1 cellular context compared by ENCODE assay signal in the genomic region with DNA sequence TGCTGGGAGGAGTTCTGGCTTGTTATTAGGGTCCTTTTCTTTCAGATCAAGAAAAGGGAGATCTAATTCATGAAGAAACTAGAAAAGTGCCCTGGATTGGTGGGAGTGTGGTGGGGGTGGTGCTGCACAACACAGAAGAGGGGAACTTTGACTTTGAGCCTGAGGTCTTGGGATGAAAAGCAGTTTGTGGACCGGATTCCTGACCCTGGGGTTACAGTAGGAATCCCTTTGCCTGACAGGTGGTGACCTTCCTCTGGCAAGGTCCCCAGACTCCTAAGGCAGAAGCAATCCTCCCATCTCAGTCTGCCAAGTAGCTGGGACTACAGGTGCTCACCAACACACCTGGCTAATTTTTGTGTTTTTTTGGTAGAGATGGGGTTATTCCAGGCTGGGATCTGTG.
TF ChIP-seq lines count a peak whose summit lies in the region.

No MANE protein-coding gene starts in this region.

TF ChIP-seq in A549, 52 proteins besides CTCF, POLR2A, EP300 and RAD21 (continued from another document):
- TF ChIP-seq SREBF2 (IDR thresholded peaks at IDR 0.05) (no peak), RARB (CRISPR knock-in tag; IDR thresholded peaks at IDR 0.05) (no peak), CBX8 (IDR thresholded peaks at IDR 0.05) (no peak)
